In genomic region chr3:158808697-158809096, GRCh38 we compare ENCODE assay signal across 13 cellular contexts. TPM values are rescaled to one million over a fixed set of nuclear protein-coding genes. Genes with fewer than 3 reads are reported as not detected.
DNase-seq lines count a peak whose midpoint lies in the region; ATAC-seq, FAIRE-seq and TF ChIP-seq lines count a peak whose summit lies in the region.
"Had no signal": no experiment of that assay in that cellular context is flagged by ENCODE, and none has a peak within 500 bp of the region (broad histone marks: within the 10 kb centered on the region; RNA-seq: fewer than 3 reads in every experiment).

No MANE protein-coding gene starts in this region.

- DNase-seq in A172 (ENCODE audit: low spot score), result peak; percentile 95
- DNase-seq in HCT116 (ENCODE audit: low read depth, low spot score), result no peak
- DNase-seq in SIG-M5 treated with dmso at 0.1 percent for 504 hours (lab: John Stamatoyannopoulos, UW; ENCODE audit: unreplicated experiment), result peak; percentile 73
- peak; percentile 13 for DNase-seq in fibroblast of villous mesenchyme (ENCODE audit: low read depth)
- DNase-seq in NCI-H2029 (lab: John Stamatoyannopoulos, UW), result no peak
- DNase-seq in GM19239 (ENCODE audit: insufficient read length, low spot score), result no peak
- DNase-seq in NK-92 treated with Interleukin-12 subunit alpha and Interleukin-12 subunit beta, amount 100 ng/mL, for 24 hours (lab: John Stamatoyannopoulos, UW), result no peak
- DNase-seq: activated naive CD4-positive, alpha-beta T cell treated with anti-CD3 and anti-CD28 coated beads, Interleukin-2, amount 50 U/mL, for 16 hours; CD4-positive, CD25-positive, alpha-beta regulatory T cell; NCI-H446 had no signal

- TF ChIP-seq RAD21 in HCT116 (IDR thresholded peaks at IDR 0.05; ENCODE audit: low read depth), result no peak

- RAD21 ChIA-PET in HCT116 (lab: Charles Lee; ENCODE audit: low non-redundant PET in 1 of 2, low total read pairs in 2 of 2, uncharacterized antibody in 2 of 2, unreplicated experiment in 2 of 2), result no interaction called here

- H3K4me3 ChIP-seq in HCT116 (replicated peaks in 1 of 2; ENCODE audit: low read depth in 1 of 2, low read length in 2 of 2), result no peak overlapping the region
- no peak overlapping the region for H3K4me3 ChIP-seq in fibroblast of villous mesenchyme (ENCODE audit: low read depth, low read length)

- intact Hi-C loops in HCT116 (cut with micrococcal nuclease), result no loop called here

- no peak for TF ChIP-seq POLR2A in HCT116 (IDR thresholded peaks at IDR 0.05; ENCODE audit: borderline replicate concordance, extremely low read depth, insufficient read depth, insufficient read length)

- no peaks in the 10 kb centered on the region; a peak in 1 of 4 replicates for H3K36me3 ChIP-seq in HCT116 (ENCODE audit: control insufficient read depth in 1 of 2, insufficient read depth in 2 of 2, low read length in 2 of 2)

- no peak overlapping the region for H3K27ac ChIP-seq in HCT116 (ENCODE audit: low read depth, low read length)

- H3K9me3 ChIP-seq in HCT116 (ENCODE audit: control insufficient read depth in 1 of 2, insufficient read depth in 1 of 2, low read depth in 1 of 2, low read length in 2 of 2), result no peaks in the 10 kb centered on the region

- no peak overlapping the region for H3K9ac ChIP-seq in HCT116 (ENCODE audit: low read length)

- H3K9me2 ChIP-seq in HCT116 (ENCODE audit: insufficient read depth), result no peaks in the 10 kb centered on the region

- BruUV-seq in HCT116 (replicated peaks; lab: Mats Ljungman, UMichigan), result no TSS peak

- no peaks in the 10 kb centered on the region for H3K79me2 ChIP-seq in HCT116 (ENCODE audit: insufficient read depth, low read length)

- peak; percentile 44; the same call in 1 of the 2 replicates for ATAC-seq in HCT116
- ATAC-seq in GM19023 (IDR thresholded peaks at IDR 0.05; ENCODE audit: unreplicated experiment), result no peak

- CTCF ChIA-PET in HCT116 (lab: Charles Lee), result no interaction called here

- no peak overlapping the region for H2AFZ ChIP-seq in HCT116 (ENCODE audit: low read depth, low read length, poor library complexity, severe bottlenecking)

- H3K4me1 ChIP-seq in HCT116 (ENCODE audit: control insufficient read depth in 1 of 2, insufficient read depth in 2 of 2, low read length in 2 of 2), result no peaks in the 10 kb centered on the region

- H4K20me1 ChIP-seq in HCT116 (ENCODE audit: insufficient read depth), result no peaks in the 10 kb centered on the region

- POLR2A ChIA-PET in HCT116 (lab: Charles Lee), result no interaction called here

- TF ChIP-seq CTCF in HCT116 (IDR thresholded peaks at IDR 0.05 in 2 of 3, conservative IDR thresholded peaks at IDR 0.05 in 1 of 3; ENCODE audit: borderline replicate concordance in 1 of 3, insufficient read depth in 1 of 3, low read depth in 2 of 3, low read length in 2 of 3), result no peak
- no peak for TF ChIP-seq CTCF in fibroblast of villous mesenchyme (IDR thresholded peaks at IDR 0.05; ENCODE audit: insufficient read depth, low read depth, low read length)

- FAIRE-seq in GM19239 (lab: Jason Lieb, UNC), result no peak
- FAIRE-seq: GM18507, TTC549 had no signal

- H3K27me3 ChIP-seq in HCT116 (ENCODE audit: insufficient read depth, low read length), result no peaks in the 10 kb centered on the region

- H3K4me2 ChIP-seq in HCT116 (ENCODE audit: low read length), result no peak overlapping the region

TF ChIP-seq in HCT116, 20 proteins besides CTCF, POLR2A, EP300 and RAD21:
- TF ChIP-seq SRF (IDR thresholded peaks at IDR 0.05; ENCODE audit: low read depth) (no peak), ELF1 (IDR thresholded peaks at IDR 0.05; ENCODE audit: borderline replicate concordance, low read depth) (no peak), TCF7L2 (IDR thresholded peaks at IDR 0.05; ENCODE audit: borderline replicate concordance, extremely low read depth, insufficient read depth, insufficient read length) (no peak), FOSL1 (IDR thresholded peaks at IDR 0.05; ENCODE audit: low read depth) (no peak), JUND (IDR thresholded peaks at IDR 0.05) (no peak), EZH2phosphoT487 (IDR thresholded peaks at IDR 0.05; ENCODE audit: borderline replicate concordance) (no peak), POLR2AphosphoS5 (IDR thresholded peaks at IDR 0.05; ENCODE audit: low read depth, low read length) (no peak), CEBPB (IDR thresholded peaks at IDR 0.05; ENCODE audit: low read depth) (no peak), EGR1 (IDR thresholded peaks at IDR 0.05; ENCODE audit: low read depth) (no peak), YY1 (IDR thresholded peaks at IDR 0.05; ENCODE audit: extremely low read depth, insufficient replicate concordance, low read depth, low read length) (no peak), EZH2 (IDR thresholded peaks at IDR 0.05) (no peak), ZBTB33 (IDR thresholded peaks at IDR 0.05; ENCODE audit: extremely low read depth, insufficient replicate concordance, low read length) (no peak), ZNF274 (IDR thresholded peaks at IDR 0.05; ENCODE audit: low read depth, low read length) (no peak), SIN3A (IDR thresholded peaks at IDR 0.05; ENCODE audit: low read depth) (no peak), CBX3 (IDR thresholded peaks at IDR 0.05; ENCODE audit: low read depth) (no peak), SP1 (IDR thresholded peaks at IDR 0.05; ENCODE audit: low read depth) (no peak), ZFX (IDR thresholded peaks at IDR 0.05) (no peak)
- TF ChIP-seq, protein P1, sequence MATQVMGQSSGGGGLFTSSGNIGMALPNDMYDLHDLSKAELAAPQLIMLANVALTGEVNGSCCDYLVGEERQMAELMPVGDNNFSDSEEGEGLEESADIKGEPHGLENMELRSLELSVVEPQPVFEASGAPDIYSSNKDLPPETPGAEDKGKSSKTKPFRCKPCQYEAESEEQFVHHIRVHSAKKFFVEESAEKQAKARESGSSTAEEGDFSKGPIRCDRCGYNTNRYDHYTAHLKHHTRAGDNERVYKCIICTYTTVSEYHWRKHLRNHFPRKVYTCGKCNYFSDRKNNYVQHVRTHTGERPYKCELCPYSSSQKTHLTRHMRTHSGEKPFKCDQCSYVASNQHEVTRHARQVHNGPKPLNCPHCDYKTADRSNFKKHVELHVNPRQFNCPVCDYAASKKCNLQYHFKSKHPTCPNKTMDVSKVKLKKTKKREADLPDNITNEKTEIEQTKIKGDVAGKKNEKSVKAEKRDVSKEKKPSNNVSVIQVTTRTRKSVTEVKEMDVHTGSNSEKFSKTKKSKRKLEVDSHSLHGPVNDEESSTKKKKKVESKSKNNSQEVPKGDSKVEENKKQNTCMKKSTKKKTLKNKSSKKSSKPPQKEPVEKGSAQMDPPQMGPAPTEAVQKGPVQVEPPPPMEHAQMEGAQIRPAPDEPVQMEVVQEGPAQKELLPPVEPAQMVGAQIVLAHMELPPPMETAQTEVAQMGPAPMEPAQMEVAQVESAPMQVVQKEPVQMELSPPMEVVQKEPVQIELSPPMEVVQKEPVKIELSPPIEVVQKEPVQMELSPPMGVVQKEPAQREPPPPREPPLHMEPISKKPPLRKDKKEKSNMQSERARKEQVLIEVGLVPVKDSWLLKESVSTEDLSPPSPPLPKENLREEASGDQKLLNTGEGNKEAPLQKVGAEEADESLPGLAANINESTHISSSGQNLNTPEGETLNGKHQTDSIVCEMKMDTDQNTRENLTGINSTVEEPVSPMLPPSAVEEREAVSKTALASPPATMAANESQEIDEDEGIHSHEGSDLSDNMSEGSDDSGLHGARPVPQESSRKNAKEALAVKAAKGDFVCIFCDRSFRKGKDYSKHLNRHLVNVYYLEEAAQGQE (IDR thresholded peaks at IDR 0.05; ENCODE audit: low read depth), result no peak
- TF ChIP-seq, protein P2, sequence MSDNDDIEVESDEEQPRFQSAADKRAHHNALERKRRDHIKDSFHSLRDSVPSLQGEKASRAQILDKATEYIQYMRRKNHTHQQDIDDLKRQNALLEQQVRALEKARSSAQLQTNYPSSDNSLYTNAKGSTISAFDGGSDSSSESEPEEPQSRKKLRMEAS (IDR thresholded peaks at IDR 0.05), result no peak
- TF ChIP-seq, protein P3, sequence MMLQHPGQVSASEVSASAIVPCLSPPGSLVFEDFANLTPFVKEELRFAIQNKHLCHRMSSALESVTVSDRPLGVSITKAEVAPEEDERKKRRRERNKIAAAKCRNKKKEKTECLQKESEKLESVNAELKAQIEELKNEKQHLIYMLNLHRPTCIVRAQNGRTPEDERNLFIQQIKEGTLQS (IDR thresholded peaks at IDR 0.05), result no peak

RNA-seq across cellular contexts. Expression of gene MFSD1, which starts 6.8 kb away (rescaled TPM):
- 92.7 and 109 TPM in 2 replicates for total RNA-seq in A172 (2014; rRNA removed; shearing (Covaris generic))
- 12.8 TPM for total RNA-seq in HCT116 (2021; ENCODE audit: unreplicated experiment)
- 4.3 and 5.9 TPM in 2 replicates for polyA plus RNA-seq in HCT116 (2012)
- 95.7 and 142 TPM in 2 replicates for total RNA-seq in fibroblast of villous mesenchyme

Comparison
In these comparisons a context has a peak if more than half of its experiments do, and no peak if none do; other contexts are left out.
1. DNase-seq: peak in A172 (single experiment), SIG-M5 treated with dmso at 0.1 percent for 504 hours (single experiment) and fibroblast of villous mesenchyme (single experiment); none in HCT116 (single experiment), NCI-H2029 (single experiment), GM19239 (single experiment) and NK-92 treated with Interleukin-12 subunit alpha and Interleukin-12 subunit beta, amount 100 ng/mL, for 24 hours (single experiment).